14 cellular contexts compared by ENCODE assay signal in the genomic region with DNA sequence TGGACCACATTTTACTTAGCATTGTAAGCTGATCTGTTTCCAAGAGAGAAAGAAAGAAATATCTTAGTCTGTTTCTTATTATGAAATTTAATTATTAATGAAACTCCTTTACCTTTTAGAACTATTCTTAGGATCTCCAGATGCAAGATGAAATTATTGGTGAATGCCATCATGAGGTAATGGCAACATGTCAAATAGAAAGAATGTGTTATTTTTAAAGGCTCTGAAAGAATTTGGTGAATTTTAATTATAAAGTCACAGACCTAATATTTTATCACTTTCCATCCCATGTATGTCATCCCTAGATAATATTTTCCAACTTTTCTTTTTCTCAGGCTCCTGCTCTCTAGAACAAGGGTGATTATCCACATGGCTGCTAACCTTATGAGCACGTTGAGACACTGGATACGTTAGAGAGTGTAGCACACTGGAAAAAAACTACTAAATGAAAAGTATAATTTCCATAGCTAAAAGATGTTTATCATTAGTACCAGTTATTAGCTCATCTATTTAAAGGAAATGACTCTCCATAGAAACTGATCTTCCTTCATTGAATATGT.
DNase-seq lines count a peak whose midpoint lies in the region; ATAC-seq, FAIRE-seq and TF ChIP-seq lines count a peak whose summit lies in the region.
"Had no signal": no experiment of that assay in that cellular context is flagged by ENCODE, and none has a peak within 500 bp of the region (broad histone marks: within the 10 kb centered on the region; RNA-seq: fewer than 3 reads in every experiment).

No MANE protein-coding gene starts in this region.

- H4K20me1 ChIP-seq in HCT116 (ENCODE audit: insufficient read depth) (no peaks in the 10 kb centered on the region), astrocyte (ENCODE audit: insufficient read depth, low read length) (no peaks in the 10 kb centered on the region)

- H3K9me3 ChIP-seq in A549 (0 out of 3 replicates have a peak, but pooled peaks cover 7% of the 10 kb centered on the region), HCT116 (ENCODE audit: control insufficient read depth in 1 of 2, insufficient read depth in 1 of 2, low read depth in 1 of 2, low read length in 2 of 2) (no peaks in the 10 kb centered on the region), astrocyte (ENCODE audit: insufficient read depth, low read depth, low read length) (no peaks in the 10 kb centered on the region), tibial nerve (no peaks in the 10 kb centered on the region)
- H3K9me3 ChIP-seq: SJSA1 had no signal

- H3K79me2 ChIP-seq in HCT116 (ENCODE audit: insufficient read depth, low read length) = no peaks in the 10 kb centered on the region
- no peaks in the 10 kb centered on the region for H3K79me2 ChIP-seq in astrocyte (ENCODE audit: insufficient read depth, low read length)

- H3K4me3 ChIP-seq in A549 (no peak overlapping the region), HCT116 (replicated peaks in 1 of 2; ENCODE audit: low read depth in 1 of 2, low read length in 2 of 2) (0 out of 4 replicates have a peak overlapping the region, but pooled peaks of 1 of the 2 experiments have one; percentile 2), astrocyte (ENCODE audit: insufficient read depth, low read depth, low read length) (no peak overlapping the region), fibroblast of villous mesenchyme (ENCODE audit: low read depth, low read length) (no peak overlapping the region), tibial nerve (no peak overlapping the region)
- H3K4me3 ChIP-seq: SJSA1 had no signal

- RAD21 ChIA-PET in HCT116 (lab: Charles Lee; ENCODE audit: low non-redundant PET in 1 of 2, low total read pairs in 2 of 2, uncharacterized antibody in 2 of 2, unreplicated experiment in 2 of 2) = interaction anchor here in 1 of 2 experiments (1.0 kb wide), 1 partner anchor 62 kb away, joined by 3 read pairs; no protein-coding TSS in a partner anchor

- intact Hi-C loops in HCT116 (cut with micrococcal nuclease) = loop anchor here (2.0 to 10.0 kb wide), 3 partner anchors 99 to 247 kb away; a partner anchor contains a TSS

- CTCF ChIA-PET in A549 (lab: Yijun Ruan, JAX) = interaction anchor here (2.1 kb wide), 1 partner anchor 64 kb away, joined by 8 read pairs; no protein-coding TSS in a partner anchor
- CTCF ChIA-PET in HCT116 (lab: Charles Lee) = interaction anchor here (1.0 to 2.9 kb wide), 3 partner anchors 13 to 450 kb away, joined by 4 to 10 read pairs (median 7); no protein-coding TSS in a partner anchor

- peak overlapping the region; percentile 94 for H3K27ac ChIP-seq in A549
- peak overlapping the region; percentile 95 for H3K27ac ChIP-seq in HCT116 (ENCODE audit: low read depth, low read length)
- H3K27ac ChIP-seq in astrocyte (ENCODE audit: low read depth, low read length) = peak overlapping the region; percentile 70
- H3K27ac ChIP-seq in tibial nerve = no peak overlapping the region

- H3K4me2 ChIP-seq in A549 (peak overlapping the region; percentile 39), HCT116 (ENCODE audit: low read length) (peak overlapping the region; percentile 58), astrocyte (ENCODE audit: low read length) (peak overlapping the region; percentile 5)

- H3K4me1 Mint-ChIP-seq in astrocyte (ENCODE audit: low read depth, unreplicated experiment) = peaks cover 20% of the 10 kb centered on the region

- no peaks in the 10 kb centered on the region for H3K9me2 ChIP-seq in HCT116 (ENCODE audit: insufficient read depth)

- TF ChIP-seq EP300 in A549 (IDR thresholded peaks at IDR 0.05) (no peak), tibial nerve (IDR thresholded peaks at IDR 0.05) (no peak)

- H3K9ac ChIP-seq in HCT116 (ENCODE audit: low read length) (peak overlapping the region; percentile 60), astrocyte (ENCODE audit: low read length) (no peak overlapping the region)

- H3K27me3 ChIP-seq in HCT116 (ENCODE audit: insufficient read depth, low read length) = no peaks in the 10 kb centered on the region
- no peaks in the 10 kb centered on the region for H3K27me3 ChIP-seq in astrocyte (ENCODE audit: insufficient read depth, low read length)
- no peaks in the 10 kb centered on the region for H3K27me3 ChIP-seq in tibial nerve
- H3K27me3 ChIP-seq: SJSA1 had no signal

- TF ChIP-seq RAD21 in A549 (conservative IDR thresholded peaks at IDR 0.05 in 1 of 2, IDR thresholded peaks at IDR 0.05 in 1 of 2) = no peak
- no peak for TF ChIP-seq RAD21 in HCT116 (IDR thresholded peaks at IDR 0.05; ENCODE audit: low read depth)

- H3K27me3 Mint-ChIP-seq in astrocyte (ENCODE audit: low read depth, unreplicated experiment) = no peaks in the 10 kb centered on the region

- TF ChIP-seq CTCF in A549 (IDR thresholded peaks at IDR 0.05) = no peak
- no peak for TF ChIP-seq CTCF in HCT116 (IDR thresholded peaks at IDR 0.05 in 2 of 3, conservative IDR thresholded peaks at IDR 0.05 in 1 of 3; ENCODE audit: borderline replicate concordance in 1 of 3, insufficient read depth in 1 of 3, low read depth in 2 of 3, low read length in 2 of 3)
- TF ChIP-seq CTCF in astrocyte (IDR thresholded peaks at IDR 0.05; ENCODE audit: insufficient read depth, low read depth, low read length) = no peak
- TF ChIP-seq CTCF in fibroblast of villous mesenchyme (IDR thresholded peaks at IDR 0.05; ENCODE audit: insufficient read depth, low read depth, low read length) = no peak
- TF ChIP-seq CTCF in tibial nerve (IDR thresholded peaks at IDR 0.05) = no peak

- no peak for TF ChIP-seq POLR2A in A549 (IDR thresholded peaks at IDR 0.05; ENCODE audit: low read length)
- TF ChIP-seq POLR2A in HCT116 (IDR thresholded peaks at IDR 0.05; ENCODE audit: borderline replicate concordance, extremely low read depth, insufficient read depth, insufficient read length) = no peak
- no peak for TF ChIP-seq POLR2A in tibial nerve (IDR thresholded peaks at IDR 0.05)

- no peak overlapping the region for H3K27ac Mint-ChIP-seq in astrocyte (ENCODE audit: unreplicated experiment)
- H3K27ac Mint-ChIP-seq: CD8-positive, alpha-beta T cell had no signal

- ATAC-seq in A549 (no peak), HCT116 (peak; percentile 32), HG02642 (IDR thresholded peaks at IDR 0.05; ENCODE audit: poor library complexity, unreplicated experiment) (no peak)
- ATAC-seq: CD8-positive, alpha-beta T cell had no signal

- H3K36me3 Mint-ChIP-seq in astrocyte (ENCODE audit: low read depth, unreplicated experiment) = no peaks in the 10 kb centered on the region
- H3K36me3 Mint-ChIP-seq: CD8-positive, alpha-beta T cell had no signal

- no peak overlapping the region for H3K4me3 Mint-ChIP-seq in astrocyte (ENCODE audit: unreplicated experiment)
- H3K4me3 Mint-ChIP-seq: CD8-positive, alpha-beta T cell had no signal

- H3K4me1 ChIP-seq in A549 (peaks cover 53% of the 10 kb centered on the region), HCT116 (ENCODE audit: control insufficient read depth in 1 of 2, insufficient read depth in 2 of 2, low read length in 2 of 2) (peaks cover 73 to 80% of the 10 kb centered on the region in 2 experiments), astrocyte (ENCODE audit: insufficient read depth, low read length) (peaks cover 28% of the 10 kb centered on the region), tibial nerve (peaks cover 0 to 1% (median 0%) of the 10 kb centered on the region in 4 donors)

- no peaks in the 10 kb centered on the region for H3K9me3 Mint-ChIP-seq in astrocyte (ENCODE audit: unreplicated experiment)
- H3K9me3 Mint-ChIP-seq: CD8-positive, alpha-beta T cell had no signal

- H2AFZ ChIP-seq in HCT116 (ENCODE audit: low read depth, low read length, poor library complexity, severe bottlenecking) = no peak overlapping the region
- no peak overlapping the region for H2AFZ ChIP-seq in astrocyte (ENCODE audit: low read depth, low read length)

- H3K36me3 ChIP-seq in HCT116 (ENCODE audit: control insufficient read depth in 1 of 2, insufficient read depth in 2 of 2, low read length in 2 of 2) = no peaks in the 10 kb centered on the region
- H3K36me3 ChIP-seq in astrocyte (ENCODE audit: insufficient read depth, low read length) = no peaks in the 10 kb centered on the region
- H3K36me3 ChIP-seq in tibial nerve = no peaks in the 10 kb centered on the region
- H3K36me3 ChIP-seq: SJSA1 had no signal

- DNase-seq in A549 (ENCODE audit: low read depth in 1 of 2, low spot score in 1 of 2) (no peak), HCT116 (ENCODE audit: low read depth, low spot score) (no peak), astrocyte (ENCODE audit: low read depth) (peak; percentile 32), fibroblast of villous mesenchyme (ENCODE audit: low read depth) (peak; percentile 6), tibial nerve (ENCODE audit: low spot score in 2 of 2) (no peak), NCI-H345 treated with DMSO at 0.1 percent for 48 hours (lab: John Stamatoyannopoulos, UW; ENCODE audit: unreplicated experiment) (no peak), amniotic stem cell (lab: John Stamatoyannopoulos, UW) (no peak)
- DNase-seq: CD8-positive, alpha-beta T cell; NCI-H1417 treated with DMSO at 0.1 percent for 48 hours; NCI-H2171 treated with DMSO at 0.1 percent for 48 hours; NCI-H524 treated with DMSO at 0.1 percent for 48 hours; RPMI8226 had no signal

- POLR2A ChIA-PET in A549 (lab: Yijun Ruan, JAX) = no interaction called here
- POLR2A ChIA-PET in HCT116 (lab: Charles Lee) = interaction anchor here (0.7 to 6.6 kb wide), 8 partner anchors 9 to 237 kb away, joined by 3 to 95 read pairs (median 6); no protein-coding TSS in a partner anchor

- FAIRE-seq in A549 (lab: Jason Lieb, UNC) = no peak
- FAIRE-seq in astrocyte (lab: Jason Lieb, UNC) = no peak

- 86% methylated on average over 2 of the region's 2 CpGs for WGBS in A549 (ENCODE audit: missing lambda C conversion rate)
- 72 to 83% methylated on average over 2 of the region's 2 CpGs for WGBS in tibial nerve, 2 donors

- BruUV-seq in HCT116 (replicated peaks; lab: Mats Ljungman, UMichigan) = no TSS peak

TF ChIP-seq in HCT116, 20 proteins besides CTCF, POLR2A, EP300 and RAD21:
- no peak for TF ChIP-seq YY1 (IDR thresholded peaks at IDR 0.05; ENCODE audit: extremely low read depth, insufficient replicate concordance, low read depth, low read length)
- TF ChIP-seq EZH2phosphoT487 (IDR thresholded peaks at IDR 0.05; ENCODE audit: borderline replicate concordance) = no peak
- no peak for TF ChIP-seq SP1 (IDR thresholded peaks at IDR 0.05; ENCODE audit: low read depth)
- no peak for TF ChIP-seq POLR2AphosphoS5 (IDR thresholded peaks at IDR 0.05; ENCODE audit: low read depth, low read length)

Comparison
In these comparisons a context has a peak if more than half of its experiments do, and no peak if none do; other contexts are left out.
1. DNase-seq: peak in astrocyte (single experiment) and fibroblast of villous mesenchyme (single experiment); none in A549 (0 of 2), HCT116 (single experiment), tibial nerve (0 of 2), NCI-H345 treated with DMSO at 0.1 percent for 48 hours (single experiment) and amniotic stem cell (single experiment).
2. H3K27ac ChIP-seq: peak in A549 (2 of 2), HCT116 (single experiment) and astrocyte (single experiment); none in tibial nerve (0 of 4).
3. H3K4me2 ChIP-seq: peak in every context shown above with its lines; median percentile 58 in HCT116; 39 in A549; 5 in astrocyte.